In the genomic region with DNA sequence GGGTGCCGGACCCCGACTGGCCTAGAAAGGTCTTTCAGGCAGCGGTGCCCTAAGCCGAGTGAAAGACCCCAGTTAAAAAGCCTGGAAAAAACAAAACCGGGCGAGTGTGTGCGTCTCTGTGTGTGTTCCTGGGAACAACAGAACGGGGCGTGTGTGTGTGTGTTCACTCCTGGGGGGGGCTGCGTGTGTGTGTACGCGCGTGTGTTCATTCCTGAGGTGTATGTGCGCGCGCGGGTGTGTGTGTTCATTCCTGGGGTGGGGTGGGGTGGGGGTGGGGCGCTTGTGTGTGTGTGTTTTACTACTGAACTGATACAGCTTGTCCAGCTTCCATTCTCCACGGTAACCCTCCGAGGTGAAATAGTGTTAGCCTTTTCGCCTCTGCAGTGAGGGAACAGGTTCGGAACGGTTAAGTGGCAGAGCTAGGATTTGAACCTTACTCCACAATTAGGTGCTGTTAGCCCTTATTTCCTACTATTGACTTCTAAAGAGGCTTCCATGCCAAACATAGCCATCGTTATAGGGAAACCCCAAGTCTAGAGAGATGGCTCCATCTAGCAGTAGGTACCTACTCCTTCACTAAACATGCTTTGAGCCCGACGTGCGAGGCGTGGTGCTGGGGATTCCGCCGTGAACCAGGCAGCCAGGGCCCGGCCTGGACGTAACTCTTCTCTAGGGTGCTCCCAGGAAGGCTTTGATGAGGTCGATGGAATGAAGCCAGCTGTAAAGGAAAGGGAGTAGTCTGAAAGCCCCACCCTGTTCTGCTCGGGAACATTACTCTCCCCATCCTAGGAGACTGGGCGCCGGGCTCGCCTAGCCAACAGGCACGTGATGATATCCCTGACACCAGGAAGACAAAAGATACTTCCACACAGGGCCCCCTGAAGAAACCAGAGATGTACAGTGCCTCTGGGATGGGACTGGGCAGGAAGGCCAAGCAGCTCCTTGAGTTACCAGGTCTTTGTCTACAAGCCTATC, we compare ENCODE assay signal across 8 cellular contexts. TPM values are rescaled to one million over a fixed set of nuclear protein-coding genes. Genes with fewer than 3 reads are reported as not detected.
DNase-seq lines count a peak whose midpoint lies in the region; ATAC-seq and TF ChIP-seq lines count a peak whose summit lies in the region.

No MANE protein-coding gene starts in this region.

- H3K4me1 Mint-ChIP-seq in activated CD8-positive, alpha-beta memory T cell treated with anti-CD3 and anti-CD28 coated beads, Interleukin-2, amount 10 ng/mL, durations not matched to agents 7 days and 5 days: peaks cover 22% of the 10 kb centered on the region

- no peak overlapping the region for H3K23ac ChIP-seq in trophoblast cell (ENCODE audit: low read length)

- peak overlapping the region; percentile 93 for H2AFZ ChIP-seq in trophoblast cell (ENCODE audit: insufficient read depth, low read length, poor library complexity)

- peaks cover 0 to 11% of the 10 kb centered on the region in 2 donors for H3K36me3 ChIP-seq in adrenal gland (replicated peaks in 1 of 2)
- peaks cover 6 to 8% of the 10 kb centered on the region in 2 experiments for H3K36me3 ChIP-seq in trophoblast cell (ENCODE audit: control insufficient read depth in 1 of 2, insufficient read depth in 2 of 2, low read length in 2 of 2)

- peak overlapping the region; percentile 80 for H3K4me2 ChIP-seq in trophoblast cell (ENCODE audit: low read length)

- H3K14ac ChIP-seq in trophoblast cell (ENCODE audit: low read length): peak overlapping the region; percentile 82

- no peak for TF ChIP-seq CTCF in adrenal gland (IDR thresholded peaks at IDR 0.05)

- H3K9ac ChIP-seq in trophoblast cell (ENCODE audit: low read length): peak overlapping the region; percentile 91

- WGBS in adrenal gland, 4 donors: 18 to 23% (median 20%) methylated on average over 29 to 38 of the region's 38 CpGs
- WGBS in trophoblast cell (ENCODE audit: extremely low coverage, insufficient coverage, insufficient read length): no CpG with 5 or more reads among the region's 38 CpGs

- H3K4me1 ChIP-seq in adrenal gland (replicated peaks in 1 of 2) (peaks cover 9 to 31% of the 10 kb centered on the region in 2 donors), trophoblast cell (ENCODE audit: control insufficient read depth in 1 of 2, insufficient read depth in 2 of 2, low read length in 2 of 2) (peaks cover 0 to 5% of the 10 kb centered on the region in 2 experiments)

- H2BK12ac ChIP-seq in trophoblast cell (ENCODE audit: low read length): no peak overlapping the region

- ATAC-seq in activated CD8-positive, alpha-beta memory T cell treated with anti-CD3 and anti-CD28 coated beads, Interleukin-2, amount 10 ng/mL, durations not matched to agents 7 days and 5 days: no peak
- ATAC-seq in HG02970 (IDR thresholded peaks at IDR 0.05; ENCODE audit: low FRiP score, unreplicated experiment): peak; percentile 5
- ATAC-seq in left cardiac atrium: peak; percentile 70 to 71

- peak overlapping the region; percentile 92 for H2BK5ac ChIP-seq in trophoblast cell (ENCODE audit: low read depth, low read length, poor library complexity)

- H3K9me3 ChIP-seq in adrenal gland (replicated peaks in 1 of 3) (no peaks in the 10 kb centered on the region), trophoblast cell (ENCODE audit: insufficient read depth, low read depth, low read length) (no peaks in the 10 kb centered on the region)

- peak overlapping the region; percentile 99 for H4K8ac ChIP-seq in trophoblast cell (ENCODE audit: low read depth, low read length)

- H3K79me1 ChIP-seq in trophoblast cell (ENCODE audit: low read length): peaks cover 13% of the 10 kb centered on the region

- H3K4me3 ChIP-seq in adrenal gland (peak overlapping the region; percentile 19 to 96 (median 59)), trophoblast cell (ENCODE audit: low read depth, low read length) (peak overlapping the region; percentile 100)

- peak overlapping the region; percentile 97 for H3K27ac Mint-ChIP-seq in activated CD8-positive, alpha-beta memory T cell treated with anti-CD3 and anti-CD28 coated beads, Interleukin-2, amount 10 ng/mL, durations not matched to agents 7 days and 5 days

- H4K91ac ChIP-seq in trophoblast cell (ENCODE audit: low read depth, low read length): peak overlapping the region; percentile 96

- H2BK120ac ChIP-seq in trophoblast cell (ENCODE audit: insufficient read depth, low read length, poor library complexity): peak overlapping the region; percentile 74

- H3K36me3 Mint-ChIP-seq in activated CD8-positive, alpha-beta memory T cell treated with anti-CD3 and anti-CD28 coated beads, Interleukin-2, amount 10 ng/mL, durations not matched to agents 7 days and 5 days: peaks cover 14% of the 10 kb centered on the region

- H3K27ac ChIP-seq in adrenal gland: peak overlapping the region; percentile 94 to 100 (median 99)
- peak overlapping the region; percentile 99 for H3K27ac ChIP-seq in trophoblast cell (ENCODE audit: low read depth, low read length)

- H3K27me3 Mint-ChIP-seq in activated CD8-positive, alpha-beta memory T cell treated with anti-CD3 and anti-CD28 coated beads, Interleukin-2, amount 10 ng/mL, durations not matched to agents 7 days and 5 days: peaks cover 2% of the 10 kb centered on the region

- H4K12ac ChIP-seq in trophoblast cell (ENCODE audit: low read depth, low read length): peak overlapping the region; percentile 82

- peak overlapping the region; percentile 75 for H3K4ac ChIP-seq in trophoblast cell (ENCODE audit: low read depth, low read length)

- H3K9me3 Mint-ChIP-seq in activated CD8-positive, alpha-beta memory T cell treated with anti-CD3 and anti-CD28 coated beads, Interleukin-2, amount 10 ng/mL, durations not matched to agents 7 days and 5 days (ENCODE audit: low read depth): no peaks in the 10 kb centered on the region

- no peak for TF ChIP-seq POLR2A in adrenal gland (IDR thresholded peaks at IDR 0.05)

- H3K18ac ChIP-seq in trophoblast cell (ENCODE audit: low read length): peak overlapping the region; percentile 96

- CTCF ChIA-PET in activated CD8-positive, alpha-beta memory T cell treated with anti-CD3 and anti-CD28 coated beads, Interleukin-2, amount 10 ng/mL, durations not matched to agents 7 days and 5 days (lab: Charles Lee): interaction anchor here (0.9 to 1.3 kb wide), 4 partner anchors 12 to 138 kb away, joined by 3 to 5 read pairs (median 4); no protein-coding TSS in a partner anchor

- DNase-seq in activated CD8-positive, alpha-beta memory T cell treated with anti-CD3 and anti-CD28 coated beads, Interleukin-2, amount 10 ng/mL, durations not matched to agents 7 days and 5 days: no peak
- no peak for DNase-seq in activated CD8-positive, alpha-beta memory T cell treated with anti-CD3 and anti-CD28 coated beads, Interleukin-2, amount 50 U/mL, for 4 hours
- DNase-seq in NCI-H510A treated with DMSO at 0.1 percent for 48 hours (lab: John Stamatoyannopoulos, UW) (peak; percentile 67), adrenal gland (peak; percentile 61 to 83 (median 68)), left cardiac atrium (peak; percentile 73), trophoblast cell (peak in 1 of 2 donors; percentile 72), GOT3 (lab: John Stamatoyannopoulos, UW) (no peak)

- peak overlapping the region; percentile 97 for H3K4me3 Mint-ChIP-seq in activated CD8-positive, alpha-beta memory T cell treated with anti-CD3 and anti-CD28 coated beads, Interleukin-2, amount 10 ng/mL, durations not matched to agents 7 days and 5 days

- H3K27me3 ChIP-seq in adrenal gland (no peaks in the 10 kb centered on the region), trophoblast cell (ENCODE audit: insufficient read depth, low read length) (no peaks in the 10 kb centered on the region)

- peak overlapping the region; percentile 35 for H2AK5ac ChIP-seq in trophoblast cell (ENCODE audit: low read length)

- peaks cover 12% of the 10 kb centered on the region for H3K79me2 ChIP-seq in trophoblast cell (ENCODE audit: control insufficient read depth, insufficient read depth, low read length, poor library complexity)

- intact Hi-C loops in adrenal gland (cut with DNase I): no loop called here
- intact Hi-C loops in left cardiac atrium (cut with DNase I): loop anchor here in 1 of 2 donors (10.0 kb wide), 1 partner anchor 187 kb away; a partner anchor contains a TSS

RNA-seq across cellular contexts. Expression of a gene that starts 0.7 kb away (rescaled TPM):
- 100 to 1,000 TPM; 172 to 189 TPM for total RNA-seq in activated CD8-positive, alpha-beta memory T cell treated with anti-CD3 and anti-CD28 coated beads, Interleukin-2, amount 10 ng/mL, durations not matched to agents 7 days and 5 days
- total RNA-seq in adrenal gland (100 to 1,000 TPM; 262 to 522 (median 377) TPM), left cardiac atrium (100 to 1,000 TPM; 391 to 436 TPM)
- 1,000 to 10,000 TPM in 1 of 3 donors, 100 to 1,000 TPM in 2; 121 to 1,485 (median 274) TPM for polyA plus RNA-seq in adrenal gland
- polyA plus RNA-seq in trophoblast cell (2013): 589 and 590 TPM in 2 replicates

RNA-seq across cellular contexts. Expression of a gene that starts 48.4 kb away (rescaled TPM):
- total RNA-seq in activated CD8-positive, alpha-beta memory T cell treated with anti-CD3 and anti-CD28 coated beads, Interleukin-2, amount 10 ng/mL, durations not matched to agents 7 days and 5 days: 100 to 1,000 TPM; 123 to 194 TPM
- 100 to 1,000 TPM; 138 to 220 (median 145) TPM for total RNA-seq in adrenal gland
- 100 to 1,000 TPM in 1 of 3 donors, 10 to 100 TPM in 2; 26.9 to 246 (median 32.6) TPM for polyA plus RNA-seq in adrenal gland
- 100 to 1,000 TPM; 115 to 157 TPM for total RNA-seq in left cardiac atrium
- 60.9 and 63.0 TPM in 2 replicates for polyA plus RNA-seq in trophoblast cell (2013)

Comparison
In these comparisons a context has a peak if more than half of its experiments do, and no peak if none do; other contexts are left out.
1. DNase-seq: peak in NCI-H510A treated with DMSO at 0.1 percent for 48 hours (single experiment), adrenal gland (7 of 7) and left cardiac atrium (single experiment); none in activated CD8-positive, alpha-beta memory T cell treated with anti-CD3 and anti-CD28 coated beads, Interleukin-2, amount 10 ng/mL, durations not matched to agents 7 days and 5 days (single experiment), activated CD8-positive, alpha-beta memory T cell treated with anti-CD3 and anti-CD28 coated beads, Interleukin-2, amount 50 U/mL, for 4 hours (single experiment) and GOT3 (single experiment).